23 cellular contexts compared by ENCODE assay signal in the genomic region with DNA sequence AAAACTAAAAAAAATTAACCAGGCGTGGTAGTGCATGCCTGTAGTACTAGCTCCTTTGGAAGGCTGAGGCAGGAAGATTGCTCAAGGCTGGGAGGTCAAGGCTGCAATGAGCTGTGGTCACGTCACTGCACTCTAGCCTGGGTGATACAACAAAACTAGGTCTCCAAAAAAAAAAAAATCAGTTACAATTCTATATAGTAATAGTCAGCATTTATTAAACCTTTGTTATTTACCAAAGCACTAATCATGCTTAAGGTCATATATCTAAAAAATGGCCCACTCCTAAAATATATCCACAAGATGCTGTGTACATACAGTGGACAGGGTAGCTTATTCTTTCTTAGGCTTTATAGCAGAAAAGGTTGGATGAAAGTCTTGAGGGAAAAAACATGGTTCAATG.
DNase-seq lines count a peak whose midpoint lies in the region; ATAC-seq, FAIRE-seq and TF ChIP-seq lines count a peak whose summit lies in the region.
"Had no signal": no experiment of that assay in that cellular context is flagged by ENCODE, and none has a peak within 500 bp of the region (broad histone marks: within the 10 kb centered on the region; RNA-seq: fewer than 3 reads in every experiment).

No MANE protein-coding gene starts in this region.

- H3K4me3 ChIP-seq in A549 = no peak overlapping the region
- H3K4me3 ChIP-seq in NB4 (ENCODE audit: low read depth, low read length) = no peak overlapping the region
- H3K4me3 ChIP-seq: BLaER1 treated with 17β-estradiol and CSF1 and Interleukin-3, amounts not matched to agents 10 nM and 100 nM; GM12878 had no signal

- no peaks in the 10 kb centered on the region for H3K9me3 ChIP-seq in A549

- CTCF ChIA-PET in A549 (lab: Yijun Ruan, JAX) = interaction anchor here (0.7 to 1.0 kb wide), 2 partner anchors 9 to 31 kb away, joined by 4 read pairs; no protein-coding TSS in a partner anchor

- TF ChIP-seq CTCF in A549 (IDR thresholded peaks at IDR 0.05) (no peak), NB4 (IDR thresholded peaks at IDR 0.05; ENCODE audit: low read depth, low read length) (no peak)

- H3K4me1 ChIP-seq in A549 = no peaks in the 10 kb centered on the region
- H3K4me1 ChIP-seq: BLaER1 treated with 17β-estradiol and CSF1 and Interleukin-3, amounts not matched to agents 10 nM and 100 nM had no signal

- WGBS in A549 (ENCODE audit: missing lambda C conversion rate) = 88% methylated on average over 2 of the region's 2 CpGs

- no peak for TF ChIP-seq RAD21 in A549 (conservative IDR thresholded peaks at IDR 0.05 in 1 of 2, IDR thresholded peaks at IDR 0.05 in 1 of 2)

- TF ChIP-seq POLR2A in A549 (IDR thresholded peaks at IDR 0.05; ENCODE audit: low read length) = no peak
- TF ChIP-seq POLR2A in NB4 (IDR thresholded peaks at IDR 0.05; ENCODE audit: extremely low read depth, insufficient read length) = no peak

- TF ChIP-seq EP300 in A549 (IDR thresholded peaks at IDR 0.05) = no peak

- POLR2A ChIA-PET in A549 (lab: Yijun Ruan, JAX) = no interaction called here

- no peak for DNase-seq in A549 (ENCODE audit: low read depth in 1 of 2, low spot score in 1 of 2)
- peak; percentile 7 for DNase-seq in AML-193 (lab: John Stamatoyannopoulos, UW)
- DNase-seq in NB4 (ENCODE audit: low read depth) = peak; percentile 30
- no peak for DNase-seq in 8988T
- no peak for DNase-seq in urothelium cell line (ENCODE audit: low spot score)
- DNase-seq: ACHN; CD4-positive, alpha-beta memory T cell; CD4-positive, CD25-positive, alpha-beta regulatory T cell; CD8-positive, alpha-beta memory T cell; COR-L47; DMS 273 treated with DMSO at 0.1 percent for 48 hours; DMS153; DMS53; DMS79; DND-41; EL; GDM1 had no signal

- no peak overlapping the region for H3K4me2 ChIP-seq in A549
- H3K4me2 ChIP-seq: BLaER1 treated with 17β-estradiol and CSF1 and Interleukin-3, amounts not matched to agents 10 nM and 100 nM had no signal

- no peak overlapping the region for H3K27ac ChIP-seq in A549
- H3K27ac ChIP-seq: BLaER1 treated with 17β-estradiol and CSF1 and Interleukin-3, amounts not matched to agents 10 nM and 100 nM; C4-2B had no signal

- FAIRE-seq in A549 (lab: Jason Lieb, UNC) = no peak
- FAIRE-seq in urothelium cell line (lab: Jason Lieb, UNC) = no peak
- FAIRE-seq: GM12878, GM12892, GM18507 had no signal

- ATAC-seq in A549 (no peak), HG03175 (IDR thresholded peaks at IDR 0.05; ENCODE audit: unreplicated experiment) (no peak)
- ATAC-seq: GM12878 had no signal

TF ChIP-seq in A549, 52 proteins besides CTCF, POLR2A, EP300 and RAD21:
- TF ChIP-seq MAFK (IDR thresholded peaks at IDR 0.05; ENCODE audit: partially characterized antibody) (peak; percentile 40), SREBF2 (IDR thresholded peaks at IDR 0.05) (no peak)
TF ChIP-seq in A549: peak in this region for 1.

Comparison
In these comparisons a context has a peak if more than half of its experiments do, and no peak if none do; other contexts are left out.
1. DNase-seq: peak in AML-193 (2 of 2) and NB4 (single experiment); none in A549 (0 of 2), 8988T (single experiment) and urothelium cell line (single experiment).